18 cellular contexts compared by ENCODE assay signal in genomic region chr16:57773680-57774295, GRCh38. TPM values are rescaled to one million over a fixed set of nuclear protein-coding genes. Genes with fewer than 3 reads are reported as not detected.
A peak's percentile ranks its signal among the peaks of the same experiment; 100 is the strongest.
DNase-seq lines count a peak whose midpoint lies in the region; ATAC-seq, FAIRE-seq and TF ChIP-seq lines count a peak whose summit lies in the region.
"Had no signal": no experiment of that assay in that cellular context is flagged by ENCODE, and none has a peak within 500 bp of the region (broad histone marks: within the 10 kb centered on the region; RNA-seq: fewer than 3 reads in every experiment).

No MANE protein-coding gene starts in this region.

- peak; percentile 45 to 66 (median 50) for ATAC-seq in heart left ventricle
- ATAC-seq in K562: no peak
- no peak for ATAC-seq in GM19035 (IDR thresholded peaks at IDR 0.05; ENCODE audit: unreplicated experiment)
- no peak for ATAC-seq in HG03139 (IDR thresholded peaks at IDR 0.05; ENCODE audit: unreplicated experiment)
- ATAC-seq: activated CD8-positive, alpha-beta memory T cell treated with anti-CD3 and anti-CD28 coated beads, Interleukin-2, amount 10 ng/mL, durations not matched to agents 7 days and 5 days; sciatic nerve; T-cell had no signal

- H3K4me1 ChIP-seq in heart left ventricle (peaks cover 0 to 9% (median 3%) of the 10 kb centered on the region in 12 donors), right atrium auricular region (no peaks in the 10 kb centered on the region), K562 (replicated peaks in 1 of 2; ENCODE audit: control insufficient read depth in 2 of 2, insufficient read depth in 2 of 2, low read length in 2 of 2) (peaks cover 0 to 3% of the 10 kb centered on the region in 2 experiments; a peak in 1 of 5 replicates)

- CTCF ChIA-PET in K562 (lab: Yijun Ruan, JAX; ENCODE audit: low intra/inter-chr PET ratio): no interaction called here

- intact Hi-C loops in heart left ventricle (cut with DNase I): no loop called here
- intact Hi-C loops in K562 (cut with micrococcal nuclease): no loop called here

- TF ChIP-seq CTCF in heart left ventricle (IDR thresholded peaks at IDR 0.05) (no peak), right atrium auricular region (IDR thresholded peaks at IDR 0.05) (no peak), K562 (IDR thresholded peaks at IDR 0.05 in 2 of 3, conservative IDR thresholded peaks at IDR 0.05 in 1 of 3; ENCODE audit: insufficient read depth in 2 of 3, low read depth in 1 of 3, low read length in 3 of 3) (no peak)

- H2AFZ ChIP-seq in K562 (ENCODE audit: low read depth, low read length): no peak overlapping the region
- H2AFZ ChIP-seq: GM23248 had no signal

- POLR2A ChIA-PET in K562 (lab: Yijun Ruan, JAX): interaction anchor here (0.6 kb wide), 1 partner anchor 176 kb away, joined by 4 read pairs; no protein-coding TSS in a partner anchor

- TF ChIP-seq POLR2A in heart left ventricle (IDR thresholded peaks at IDR 0.05) (no peak), K562 (conservative IDR thresholded peaks at IDR 0.05) (no peak)

- no peak overlapping the region for H3K9ac ChIP-seq in K562 (ENCODE audit: insufficient read depth in 1 of 2, low read depth in 2 of 2, low read length in 2 of 2)
- H3K9ac ChIP-seq: GM23248 had no signal

- H3K27ac ChIP-seq in heart left ventricle (no peak overlapping the region), right atrium auricular region (no peak overlapping the region), K562 (ENCODE audit: extremely low read depth, low read depth, low read length) (no peak overlapping the region)
- H3K27ac ChIP-seq: GM23248 had no signal

- DNase-seq in heart left ventricle (peak in 3 of 5 donors; percentile 14 to 65 (median 57)), right atrium auricular region (ENCODE audit: low spot score) (no peak), K562 (ENCODE audit: extremely low read depth in 1 of 4, low spot score in 3 of 4) (no peak), kidney tubule cell (ENCODE audit: low spot score) (peak; percentile 81), NCI-H1694 (lab: John Stamatoyannopoulos, UW) (no peak)
- no peak for DNase-seq in stimulated activated CD4-positive, alpha-beta T cell treated with anti-CD3 and anti-CD28 coated beads, Interleukin-4, amount 100 ng/mL, for 24 hours
- DNase-seq: activated CD4-positive, alpha-beta T cell treated with anti-CD3 and anti-CD28 coated beads for 48 hours; activated CD8-positive, alpha-beta memory T cell treated with anti-CD3 and anti-CD28 coated beads, Interleukin-2, amount 10 ng/mL, durations not matched to agents 7 days and 5 days; GM23248; KBM-7; naive B cell; NCI-H524 treated with DMSO at 0.1 percent for 48 hours; stimulated activated CD4-positive, alpha-beta T cell treated with anti-CD3 and anti-CD28 coated beads, Interleukin-15, amount 100 ng/mL, for 24 hours; T-cell had no signal

- H4K20me1 ChIP-seq in K562 (replicated peaks; ENCODE audit: control insufficient read depth, insufficient read depth, low read length): no peaks in the 10 kb centered on the region

- no peaks in the 10 kb centered on the region for H3K9me1 ChIP-seq in K562 (ENCODE audit: control insufficient read depth, insufficient read depth, low read length)

- H3K79me2 ChIP-seq in K562 (ENCODE audit: control insufficient read depth, insufficient read depth, low read length): no peaks in the 10 kb centered on the region

- 73 to 83% (median 75%) methylated on average over 11 of the region's 11 CpGs for WGBS in heart left ventricle, 4 donors
- 78% methylated on average over 11 of the region's 11 CpGs for WGBS in K562 (ENCODE audit: insufficient coverage, low coverage, missing lambda C conversion rate)

- no peak for TF ChIP-seq RAD21 in K562 (CRISPR knock-in tag; conservative IDR thresholded peaks at IDR 0.05 in 1 of 2, IDR thresholded peaks at IDR 0.05 in 1 of 2)

- in situ Hi-C loops in K562 (cut with MboI): no loop called here

- FAIRE-seq in K562 (lab: Jason Lieb, UNC): no peak
- FAIRE-seq: G401.6 had no signal

- no TSS peak for BruUV-seq in K562 (replicated peaks; lab: Mats Ljungman, UMichigan)

- H3K36me3 ChIP-seq in heart left ventricle (peaks cover 5 to 74% (median 65%) of the 10 kb centered on the region in 9 donors), right atrium auricular region (peaks cover 53% of the 10 kb centered on the region), K562 (ENCODE audit: control insufficient read depth, insufficient read depth, low read length) (peaks cover 65% of the 10 kb centered on the region; the same call in 2 of the 3 replicates)

- no peak overlapping the region for H3K4me3 ChIP-seq in heart left ventricle
- no peak overlapping the region for H3K4me3 ChIP-seq in right atrium auricular region
- no peak overlapping the region for H3K4me3 ChIP-seq in K562
- H3K4me3 ChIP-seq: GM23248 had no signal

- no peak overlapping the region for H3K4me2 ChIP-seq in K562 (ENCODE audit: insufficient read depth, low read length)

- H3K9me3 ChIP-seq in heart left ventricle: no peaks in the 10 kb centered on the region
- no peaks in the 10 kb centered on the region for H3K9me3 ChIP-seq in right atrium auricular region
- H3K9me3 ChIP-seq in K562 (replicated peaks; ENCODE audit: control insufficient read depth, insufficient read depth, low read depth, low read length): no peaks in the 10 kb centered on the region

- no peak for TF ChIP-seq EP300 in K562 (IDR thresholded peaks at IDR 0.05; ENCODE audit: low read length)

- H3K27me3 ChIP-seq in heart left ventricle (no peaks in the 10 kb centered on the region), right atrium auricular region (no peaks in the 10 kb centered on the region), K562 (ENCODE audit: control insufficient read depth in 2 of 2, insufficient read depth in 2 of 2, low read length in 2 of 2) (no peaks in the 10 kb centered on the region)

TF ChIP-seq in K562, 482 proteins besides CTCF, POLR2A, EP300 and RAD21 (continues in another document):
- peak; percentile 53; the same call in 1 of the 2 replicates for TF ChIP-seq POLR2G (IDR thresholded peaks at IDR 0.05; ENCODE audit: low read depth, low read length)
- no peak for TF ChIP-seq ZNF324 (CRISPR knock-in tag; IDR thresholded peaks at IDR 0.05)
- TF ChIP-seq SPI1 (IDR thresholded peaks at IDR 0.05; ENCODE audit: borderline replicate concordance, low read depth, low read length): 0 out of 2 replicates have a peak, but pooled peaks have one; percentile 8
- TF ChIP-seq ZNF224 (CRISPR knock-in tag; IDR thresholded peaks at IDR 0.05): no peak

RNA-seq across cellular contexts. Expression of gene KIFC3, which starts 28.5 kb away (rescaled TPM):
- total RNA-seq in heart left ventricle (100 to 1,000 TPM in 1 of 9 donors, 10 to 100 TPM in 8; 46.1 to 105 (median 66.8) TPM), right atrium auricular region (10 to 100 TPM; 40.6 to 59.5 TPM), K562 (2014; rRNA removed) (103 and 106 TPM in 2 replicates), K562 (2014; rRNA removed; fragmentation: Illumina TruSeq; extraction: Trizol) (19.0 and 22.9 TPM in 2 replicates), K562 (2015; rRNA removed; fragmentation: Illumina TruSeq; extraction: Trizol) (26.2 and 28.4 TPM in 2 replicates), K562 (2021) (94.5 and 105 TPM in 2 replicates)
- polyA plus RNA-seq in heart left ventricle (10 to 100 TPM; 61.1 to 64.4 TPM), K562 (2011; rRNA removed) (53.3 and 63.5 TPM in 2 replicates), K562 (2014; fragmentation: Illumina TruSeq; extraction: Trizol) (20.2 and 47.1 TPM in 2 replicates), K562 (2014; fragmentation: Nextera tagmentation; extraction: Ambion mirVana) (under 1 TPM; 0.23 to 0.96 TPM), K562 (2014; rRNA removed) (78.1 and 80.3 TPM in 2 replicates)
- total RNA-seq in K562 (2011; cell fraction: chromatin; rRNA removed; ENCODE audit: low replicate concordance): 164 and 411 TPM in 2 replicates
- total RNA-seq in K562 (2011; cell fraction: nucleolus; rRNA removed): 182 and 194 TPM in 2 replicates
- 159 and 191 TPM in 2 replicates for total RNA-seq in K562 (2011; cell fraction: nucleoplasm; rRNA removed)
- polyA plus RNA-seq in K562 (2011; cell fraction: cytosol; rRNA removed): 55.1 and 112 TPM in 2 replicates
- 117 and 212 TPM in 2 replicates for polyA plus RNA-seq in K562 (2011; cell fraction: nucleus; rRNA removed)
- 52.0 and 117 TPM in 2 replicates for polyA plus RNA-seq in K562 (2012)
- polyA minus RNA-seq in K562 (2011; rRNA and poly(A)+ RNA removed): 30.1 and 42.3 TPM in 2 replicates
- 44.9 and 52.3 TPM in 2 replicates for polyA minus RNA-seq in K562 (2011; cell fraction: cytosol; rRNA and poly(A)+ RNA removed)
- polyA minus RNA-seq in K562 (2011; cell fraction: nucleus; rRNA and poly(A)+ RNA removed): 83.2 and 86.6 TPM in 2 replicates

RNA-seq across cellular contexts. Expression of gene KATNB1, which starts 38.2 kb away (rescaled TPM):
- total RNA-seq in heart left ventricle: 10 to 100 TPM; 10.6 to 20.5 (median 15.3) TPM
- polyA plus RNA-seq in heart left ventricle: 10 to 100 TPM in 1 of 2 donors, 1 to 10 TPM in 1; 8.0 to 19.1 TPM
- 10 to 100 TPM; 11.7 TPM for total RNA-seq in right atrium auricular region
- total RNA-seq in K562 (2011; cell fraction: chromatin; rRNA removed; ENCODE audit: low replicate concordance): 32.2 and 108 TPM in 2 replicates
- 85.9 and 107 TPM in 2 replicates for total RNA-seq in K562 (2011; cell fraction: nucleolus; rRNA removed)
- total RNA-seq in K562 (2011; cell fraction: nucleoplasm; rRNA removed): 35.6 and 47.7 TPM in 2 replicates
- 41.7 and 49.9 TPM in 2 replicates for total RNA-seq in K562 (2014; rRNA removed)
- total RNA-seq in K562 (2014; rRNA removed; fragmentation: Illumina TruSeq; extraction: Trizol): 11.0 and 12.4 TPM in 2 replicates
- total RNA-seq in K562 (2015; rRNA removed; fragmentation: Illumina TruSeq; extraction: Trizol): 16.2 and 19.2 TPM in 2 replicates
- 50.2 and 52.6 TPM in 2 replicates for total RNA-seq in K562 (2021)
- polyA plus RNA-seq in K562 (2011; rRNA removed): 21.9 and 35.8 TPM in 2 replicates
- 23.3 and 42.8 TPM in 2 replicates for polyA plus RNA-seq in K562 (2011; cell fraction: cytosol; rRNA removed)
- polyA plus RNA-seq in K562 (2011; cell fraction: nucleus; rRNA removed): 157 and 196 TPM in 2 replicates
- polyA plus RNA-seq in K562 (2012): 32.5 and 46.3 TPM in 2 replicates
- polyA plus RNA-seq in K562 (2014; fragmentation: Illumina TruSeq; extraction: Trizol): 34.2 and 55.7 TPM in 2 replicates
- polyA plus RNA-seq in K562 (2014; fragmentation: Nextera tagmentation; extraction: Ambion mirVana): 1 to 10 TPM; 1.2 to 2.6 TPM
- polyA plus RNA-seq in K562 (2014; rRNA removed): 39.6 and 48.0 TPM in 2 replicates
- 9.4 and 10.4 TPM in 2 replicates for polyA minus RNA-seq in K562 (2011; rRNA and poly(A)+ RNA removed)
- polyA minus RNA-seq in K562 (2011; cell fraction: cytosol; rRNA and poly(A)+ RNA removed): 17.7 and 29.2 TPM in 2 replicates
- 35.1 and 38.8 TPM in 2 replicates for polyA minus RNA-seq in K562 (2011; cell fraction: nucleus; rRNA and poly(A)+ RNA removed)

Comparison
In these comparisons a context has a peak if more than half of its experiments do, and no peak if none do; other contexts are left out.
1. DNase-seq: peak in heart left ventricle (3 of 5) and kidney tubule cell (single experiment); none in right atrium auricular region (single experiment), K562 (0 of 4), NCI-H1694 (single experiment) and stimulated activated CD4-positive, alpha-beta T cell treated with anti-CD3 and anti-CD28 coated beads, Interleukin-4, amount 100 ng/mL, for 24 hours (single experiment).
2. ATAC-seq: peak in heart left ventricle (4 of 4); none in K562 (single experiment), GM19035 (single experiment) and HG03139 (single experiment).